Comparison of ENCODE assay signal across 20 cellular contexts in genomic region chr5:163433271-163433670, GRCh38. TPM values are rescaled to one million over a fixed set of nuclear protein-coding genes. Genes with fewer than 3 reads are reported as not detected.
A peak's percentile ranks its signal among the peaks of the same experiment; 100 is the strongest.
DNase-seq lines count a peak whose midpoint lies in the region; ATAC-seq, FAIRE-seq and TF ChIP-seq lines count a peak whose summit lies in the region.
"Had no signal": no experiment of that assay in that cellular context is flagged by ENCODE, and none has a peak within 500 bp of the region (broad histone marks: within the 10 kb centered on the region; RNA-seq: fewer than 3 reads in every experiment).

No MANE protein-coding gene starts in this region.

- no peak overlapping the region for H4K8ac ChIP-seq in H1 (ENCODE audit: extremely low read depth, insufficient read depth, low read length)

- H3K27ac Mint-ChIP-seq in neural progenitor cell: no peak overlapping the region

- H3K4me1 Mint-ChIP-seq in neural progenitor cell: peaks cover 22% of the 10 kb centered on the region

- no peak for TF ChIP-seq EP300 in H1 (IDR thresholded peaks at IDR 0.05; ENCODE audit: borderline replicate concordance in 1 of 2, low read depth in 2 of 2, low read length in 2 of 2)

- peak overlapping the region; percentile 51 for H4K91ac ChIP-seq in H1 (replicated peaks; ENCODE audit: insufficient read length, low read length)

- peak; percentile 48 for ATAC-seq in left colon
- ATAC-seq in HG02852 (IDR thresholded peaks at IDR 0.05; ENCODE audit: unreplicated experiment): no peak
- ATAC-seq in GM18861 (IDR thresholded peaks at IDR 0.05; ENCODE audit: unreplicated experiment): no peak
- ATAC-seq: GM12878 had no signal

- H3K56ac ChIP-seq in H1 (replicated peaks; ENCODE audit: insufficient read length, low read depth, low read length): no peak overlapping the region

- H2BK12ac ChIP-seq in H1 (ENCODE audit: low read depth, low read length): no peak overlapping the region

- no peaks in the 10 kb centered on the region for H3K9me3 Mint-ChIP-seq in neural progenitor cell

- no peaks in the 10 kb centered on the region for H3K27me3 Mint-ChIP-seq in neural progenitor cell (ENCODE audit: insufficient read depth, low read depth)

- H3K27me3 ChIP-seq in H1 (replicated peaks in 1 of 4; ENCODE audit: control insufficient read depth in 3 of 4, extremely low read depth in 1 of 4, insufficient read depth in 3 of 4, low read length in 3 of 4) (no peaks in the 10 kb centered on the region), neural progenitor cell (no peaks in the 10 kb centered on the region)
- H3K27me3 ChIP-seq: BLaER1 treated with 17β-estradiol and CSF1 and Interleukin-3, amounts not matched to agents 10 nM and 100 nM had no signal

- H3K4me1 ChIP-seq in HEK293 (ENCODE audit: control insufficient read depth, insufficient read depth, low read length) (no peaks in the 10 kb centered on the region; the same call in 1 of the 2 replicates), H1 (replicated peaks in 1 of 4; ENCODE audit: control insufficient read depth in 3 of 4, insufficient read depth in 4 of 4, low read length in 3 of 4) (no peaks in the 10 kb centered on the region; a peak in 1 of 7 replicates), neural progenitor cell (peaks cover 24% of the 10 kb centered on the region)

- peaks cover 2% of the 10 kb centered on the region for H3K36me3 Mint-ChIP-seq in neural progenitor cell

- H2AFZ ChIP-seq in H1 (ENCODE audit: low read length) (no peak overlapping the region), neural progenitor cell (replicated peaks) (no peak overlapping the region)

- no peak overlapping the region for H3K4me3 Mint-ChIP-seq in neural progenitor cell

- no peak overlapping the region for H2BK120ac ChIP-seq in H1 (replicated peaks; ENCODE audit: low read depth, low read length)

- H3K9ac ChIP-seq in H1 (replicated peaks in 1 of 4; ENCODE audit: extremely low read depth in 1 of 4, low read depth in 3 of 4, low read length in 3 of 4): no peak overlapping the region
- H3K9ac ChIP-seq in neural progenitor cell: no peak overlapping the region
- H3K9ac ChIP-seq: BLaER1 treated with 17β-estradiol and CSF1 and Interleukin-3, amounts not matched to agents 10 nM and 100 nM had no signal

- CTCF ChIA-PET in HEK293 (lab: Yijun Ruan, JAX): no interaction called here
- CTCF ChIA-PET in H1 (lab: Charles Lee; ENCODE audit: partially characterized antibody): interaction anchor here (0.9 to 1.6 kb wide), 3 partner anchors 25 to 88 kb away, joined by 3 read pairs; no protein-coding TSS in a partner anchor

- DNase-seq in H1 (ENCODE audit: low read depth in 1 of 2, low spot score in 2 of 2) (no peak), left colon (peak; percentile 22 to 44), neural progenitor cell (ENCODE audit: low spot score) (peak; percentile 64), NAMALWA (ENCODE audit: low spot score) (no peak), cerebellar cortex (ENCODE audit: low spot score) (no peak)
- DNase-seq: DND-41; GOT3; NCI-H1417 treated with DMSO at 0.1 percent for 48 hours; NCI-H2029; NCI-H2171; NCI-H446 treated with DMSO at 0.1 percent for 48 hours; NK-92 treated with Interleukin-12 subunit alpha and Interleukin-12 subunit beta, amount 100 ng/mL, for 24 hours; SHP77 treated with DMSO at 0.1 percent for 48 hours had no signal

- WGBS in H1 (ENCODE audit: extremely low coverage in 1 of 2, insufficient coverage in 1 of 2, insufficient read length in 1 of 2, insufficient replicate concordance in 2 of 2, low coverage in 1 of 2, low lambda C conversion rate in 2 of 2, missing lambda C conversion rate in 1 of 2), 2 experiments: 92% methylated on average over 5 of the region's 5 CpGs; no CpG with 5 or more reads in 1 of the 2 experiments

- H2BK20ac ChIP-seq in H1 (ENCODE audit: low read length): no peak overlapping the region

- no peak overlapping the region for H3K4me3 ChIP-seq in HEK293 (ENCODE audit: low read depth, low read length)
- no peak overlapping the region for H3K4me3 ChIP-seq in H1 (ENCODE audit: extremely low read depth in 1 of 4, insufficient read depth in 2 of 4, low read depth in 3 of 4, low read length in 4 of 4)
- no peak overlapping the region for H3K4me3 ChIP-seq in neural progenitor cell
- H3K4me3 ChIP-seq: BLaER1 treated with 17β-estradiol and CSF1 and Interleukin-3, amounts not matched to agents 10 nM and 100 nM; GM12878 had no signal

- no peak for TF ChIP-seq POLR2A in H1 (IDR thresholded peaks at IDR 0.05; ENCODE audit: control extremely low read depth in 1 of 2, low read depth in 2 of 2, low read length in 2 of 2)

- no peak overlapping the region for H3K4me2 ChIP-seq in H1 (ENCODE audit: insufficient read depth in 1 of 2, low read depth in 2 of 2, low read length in 2 of 2)
- H3K4me2 ChIP-seq in neural progenitor cell: peak overlapping the region; percentile 59
- H3K4me2 ChIP-seq: BLaER1 treated with 17β-estradiol and CSF1 and Interleukin-3, amounts not matched to agents 10 nM and 100 nM had no signal

- H3K9me3 ChIP-seq in HEK293 (ENCODE audit: control insufficient read depth, insufficient read depth, low read depth, low read length) (no peaks in the 10 kb centered on the region), H1 (ENCODE audit: insufficient read depth in 2 of 2, low read depth in 1 of 2, low read length in 1 of 2) (no peaks in the 10 kb centered on the region), neural progenitor cell (ENCODE audit: low read depth) (no peaks in the 10 kb centered on the region)
- H3K9me3 ChIP-seq: BLaER1 treated with 17β-estradiol and CSF1 and Interleukin-3, amounts not matched to agents 10 nM and 100 nM had no signal

- no peak overlapping the region for H4K5ac ChIP-seq in H1 (ENCODE audit: insufficient read length, low read depth, low read length)

- no peak for TF ChIP-seq RAD21 in H1 (IDR thresholded peaks at IDR 0.05 in 1 of 2, conservative IDR thresholded peaks at IDR 0.05 in 1 of 2; ENCODE audit: low read depth in 2 of 2, low read length in 2 of 2)

- H3K79me2 ChIP-seq in H1 (ENCODE audit: control insufficient read depth in 1 of 2, insufficient read depth in 2 of 2, low read length in 2 of 2): peaks cover 2 to 11% of the 10 kb centered on the region in 2 experiments; a peak in 3 of 4 replicates
- H3K79me2 ChIP-seq in neural progenitor cell (ENCODE audit: low read depth): peaks cover 13% of the 10 kb centered on the region

- no peaks in the 10 kb centered on the region for H3K36me3 ChIP-seq in HEK293 (ENCODE audit: control insufficient read depth in 2 of 2, insufficient read depth in 1 of 2, low read length in 2 of 2)
- H3K36me3 ChIP-seq in H1 (ENCODE audit: control insufficient read depth in 2 of 4, insufficient read depth in 4 of 4, low read length in 3 of 4): no peaks in the 10 kb centered on the region
- no peaks in the 10 kb centered on the region for H3K36me3 ChIP-seq in neural progenitor cell
- H3K36me3 ChIP-seq: BLaER1 treated with 17β-estradiol and CSF1 and Interleukin-3, amounts not matched to agents 10 nM and 100 nM had no signal

- no peak overlapping the region for H2BK15ac ChIP-seq in H1 (ENCODE audit: low read length)

- peaks cover 19% of the 10 kb centered on the region for H3F3A ChIP-seq in neural progenitor cell (ENCODE audit: low read depth)

- no peak overlapping the region for H3K18ac ChIP-seq in H1 (ENCODE audit: extremely low read depth, low read length)

- TF ChIP-seq CTCF in HEK293 (tag by site-specific recombination; IDR thresholded peaks at IDR 0.05) (no peak), H1 (IDR thresholded peaks at IDR 0.05; ENCODE audit: control extremely low read depth in 1 of 3, insufficient read depth in 1 of 3, low read depth in 1 of 3, low read length in 3 of 3) (no peak), neural progenitor cell (IDR thresholded peaks at IDR 0.05) (no peak)

- H3K79me1 ChIP-seq in H1 (ENCODE audit: low read depth, low read length): no peaks in the 10 kb centered on the region

- no peak for FAIRE-seq in H1 (lab: Jason Lieb, UNC)
- FAIRE-seq: A204.1, GM12878, GM18507 had no signal

- H4K20me1 ChIP-seq in H1 (replicated peaks in 1 of 2; ENCODE audit: control insufficient read depth in 1 of 2, insufficient read depth in 2 of 2, low read length in 2 of 2) (peaks cover 0 to 2% of the 10 kb centered on the region in 2 experiments), neural progenitor cell (ENCODE audit: low read depth) (peaks cover 4% of the 10 kb centered on the region)

- H3K27ac ChIP-seq in HEK293 (ENCODE audit: extremely low read depth, low read depth, low read length) (no peak overlapping the region), H1 (ENCODE audit: low read depth, low read length) (no peak overlapping the region), neural progenitor cell (no peak overlapping the region)
- H3K27ac ChIP-seq: BLaER1 treated with 17β-estradiol and CSF1 and Interleukin-3, amounts not matched to agents 10 nM and 100 nM had no signal

- no peak overlapping the region for H3K4ac ChIP-seq in H1 (replicated peaks; ENCODE audit: insufficient read length, low read depth, low read length)

- no peak overlapping the region for H2AK5ac ChIP-seq in H1 (ENCODE audit: low read depth, low read length)

- no peak overlapping the region for H3K23ac ChIP-seq in H1 (ENCODE audit: insufficient read length)

- intact Hi-C loops in left colon (cut with DNase I, micrococcal nuclease): no loop called here

- H3K14ac ChIP-seq in H1 (ENCODE audit: insufficient read length): no peak overlapping the region

- no peak overlapping the region for H2BK5ac ChIP-seq in H1 (ENCODE audit: low read depth, low read length)

- H3K23me2 ChIP-seq in H1 (ENCODE audit: low read depth, low read length): peaks cover 2% of the 10 kb centered on the region; the same call in 1 of the 2 replicates

- POLR2A ChIA-PET in HEK293 (lab: Yijun Ruan, JAX) (no interaction called here), H1 (lab: Charles Lee; ENCODE audit: partially characterized antibody) (no interaction called here)

RNA-seq across cellular contexts. Expression of gene CCNG1, which starts 4.1 kb away (rescaled TPM):
- total RNA-seq in H1 (2021; fragmentation: NEBNext Ultra II Directional; extraction: Animal tissue kit (Norgen Biotek cat#: 25700)): 363 and 369 TPM in 2 replicates
- polyA plus RNA-seq in H1 (2011; rRNA removed): 84.2 and 165 TPM in 2 replicates
- 161 TPM for polyA plus RNA-seq in H1 (2011; cell fraction: cytosol; rRNA removed)
- polyA plus RNA-seq in H1 (2011; cell fraction: nucleus; rRNA removed): 578 TPM
- polyA plus RNA-seq in H1 (2012, experiment 1 of 2): 406 to 539 TPM (median 492 TPM) in 4 replicates
- 47.5 TPM for polyA plus RNA-seq in H1 (2012, experiment 2 of 2)
- 418 TPM for polyA plus RNA-seq in H1 (2013, experiment 1 of 2)
- 323 TPM for polyA plus RNA-seq in H1 (2013, experiment 2 of 2)
- polyA minus RNA-seq in H1 (2011; rRNA and poly(A)+ RNA removed): 199 and 395 TPM in 2 replicates
- 114 TPM for polyA minus RNA-seq in H1 (2011; cell fraction: cytosol; rRNA and poly(A)+ RNA removed)
- 471 TPM for polyA minus RNA-seq in H1 (2011; cell fraction: nucleus; rRNA and poly(A)+ RNA removed)
- 100 to 1,000 TPM; 162 to 196 TPM for total RNA-seq in left colon
- 593 and 933 TPM in 2 replicates for total RNA-seq in neural progenitor cell (ENCODE audit: low replicate concordance)

RNA-seq across cellular contexts. Expression of gene NUDCD2, which starts 26.6 kb away (rescaled TPM):
- total RNA-seq in H1 (2021; fragmentation: NEBNext Ultra II Directional; extraction: Animal tissue kit (Norgen Biotek cat#: 25700)): 48.5 and 59.5 TPM in 2 replicates
- polyA plus RNA-seq in H1 (2011; rRNA removed): 6.8 and 12.2 TPM in 2 replicates
- 21.8 TPM for polyA plus RNA-seq in H1 (2011; cell fraction: cytosol; rRNA removed)
- polyA plus RNA-seq in H1 (2011; cell fraction: nucleus; rRNA removed): 8.5 TPM
- 29.4 to 50.6 TPM (median 38.4 TPM) in 4 replicates for polyA plus RNA-seq in H1 (2012, experiment 1 of 2)
- 4.4 TPM for polyA plus RNA-seq in H1 (2012, experiment 2 of 2)
- polyA plus RNA-seq in H1 (2013, experiment 1 of 2): 22.5 TPM
- polyA plus RNA-seq in H1 (2013, experiment 2 of 2): 23.9 TPM
- 5.1 and 6.6 TPM in 2 replicates for polyA minus RNA-seq in H1 (2011; rRNA and poly(A)+ RNA removed)
- 4.0 TPM for polyA minus RNA-seq in H1 (2011; cell fraction: cytosol; rRNA and poly(A)+ RNA removed)
- polyA minus RNA-seq in H1 (2011; cell fraction: nucleus; rRNA and poly(A)+ RNA removed): 9.3 TPM
- total RNA-seq in left colon: 10 to 100 TPM; 15.9 to 19.1 TPM
- total RNA-seq in neural progenitor cell (ENCODE audit: low replicate concordance): 30.0 and 68.2 TPM in 2 replicates

RNA-seq across cellular contexts. Expression of gene HMMR, which starts 27.2 kb away (rescaled TPM):
- total RNA-seq in H1 (2021; fragmentation: NEBNext Ultra II Directional; extraction: Animal tissue kit (Norgen Biotek cat#: 25700)): 70.6 and 77.3 TPM in 2 replicates
- polyA plus RNA-seq in H1 (2011; rRNA removed): 8.2 and 17.5 TPM in 2 replicates
- 24.3 TPM for polyA plus RNA-seq in H1 (2011; cell fraction: cytosol; rRNA removed)
- 6.2 TPM for polyA plus RNA-seq in H1 (2011; cell fraction: nucleus; rRNA removed)
- 26.3 to 52.3 TPM (median 32.2 TPM) in 4 replicates for polyA plus RNA-seq in H1 (2012, experiment 1 of 2)
- polyA plus RNA-seq in H1 (2012, experiment 2 of 2): 2.5 TPM
- 96.7 TPM for polyA plus RNA-seq in H1 (2013, experiment 1 of 2)
- polyA plus RNA-seq in H1 (2013, experiment 2 of 2): 94.3 TPM
- polyA minus RNA-seq in H1 (2011; rRNA and poly(A)+ RNA removed): 14.3 and 18.1 TPM in 2 replicates
- polyA minus RNA-seq in H1 (2011; cell fraction: cytosol; rRNA and poly(A)+ RNA removed): 19.7 TPM
- polyA minus RNA-seq in H1 (2011; cell fraction: nucleus; rRNA and poly(A)+ RNA removed): 32.9 TPM
- total RNA-seq in left colon: 1 to 10 TPM; 3.0 to 7.4 TPM
- total RNA-seq in neural progenitor cell (ENCODE audit: low replicate concordance): 144 and 225 TPM in 2 replicates

Comparison
In these comparisons a context has a peak if more than half of its experiments do, and no peak if none do; other contexts are left out.
1. DNase-seq: peak in left colon (2 of 2) and neural progenitor cell (single experiment); none in H1 (0 of 2), NAMALWA (single experiment) and cerebellar cortex (single experiment).